Comparison of ENCODE assay signal across 21 cellular contexts in the genomic region with DNA sequence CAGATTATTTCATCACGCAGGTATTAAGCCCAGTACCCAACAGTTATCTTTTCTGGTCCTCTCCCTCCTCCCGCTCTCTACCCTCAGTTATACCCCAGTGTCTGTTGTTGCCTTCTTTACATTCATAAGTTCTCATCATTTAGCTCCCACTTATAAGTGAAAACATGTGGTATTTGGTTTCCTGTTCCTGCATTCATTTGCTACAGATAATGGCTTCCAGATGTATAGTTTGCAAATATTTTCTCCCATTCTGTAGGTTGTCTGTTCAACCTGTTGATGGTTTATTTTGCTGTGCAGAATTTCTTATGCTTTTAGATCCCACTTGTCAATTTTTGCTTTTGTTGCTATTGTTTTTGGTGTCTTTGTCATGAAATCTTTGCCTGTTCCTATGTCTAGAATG.
DNase-seq lines count a peak whose midpoint lies in the region; ATAC-seq and TF ChIP-seq lines count a peak whose summit lies in the region.
"Had no signal": no experiment of that assay in that cellular context is flagged by ENCODE, and none has a peak within 500 bp of the region (broad histone marks: within the 10 kb centered on the region; RNA-seq: fewer than 3 reads in every experiment).

No MANE protein-coding gene starts in this region.

- H3K4me3 ChIP-seq in AG10803 (ENCODE audit: low read length) (no peak overlapping the region), HFF-Myc (replicated peaks; ENCODE audit: low read depth, low read length) (no peak overlapping the region), SK-N-MC (no peak overlapping the region), fibroblast of mammary gland (ENCODE audit: control insufficient read depth, low read depth, low read length) (no peak overlapping the region)
- H3K4me3 ChIP-seq: GM23248, HAP-1 had no signal

- TF ChIP-seq CTCF in AG10803 (conservative IDR thresholded peaks at IDR 0.05; ENCODE audit: low read length) (no peak), HFF-Myc (IDR thresholded peaks at IDR 0.05; ENCODE audit: low read depth, low read length, missing control alignments) (no peak), fibroblast of mammary gland (conservative IDR thresholded peaks at IDR 0.05; ENCODE audit: control insufficient read depth, insufficient read depth, low read depth, low read length) (no peak)

- ATAC-seq in GM18870 (IDR thresholded peaks at IDR 0.05; ENCODE audit: unreplicated experiment), result no peak
- no peak for ATAC-seq in HG03378 (IDR thresholded peaks at IDR 0.05; ENCODE audit: unreplicated experiment)
- ATAC-seq: HepG2 had no signal

- no peaks in the 10 kb centered on the region for H3K9me3 ChIP-seq in SK-N-MC (ENCODE audit: low read depth, low read length)
- H3K9me3 ChIP-seq: BE2C had no signal

- no peaks in the 10 kb centered on the region for H3K36me3 ChIP-seq in SK-N-MC (ENCODE audit: insufficient read depth, low read length)
- H3K36me3 ChIP-seq: BE2C, HAP-1 had no signal

- DNase-seq in AG10803 (ENCODE audit: low read depth), result peak; percentile 10
- DNase-seq in HFF-Myc (ENCODE audit: extremely low read depth, low read depth), result peak; percentile 72
- DNase-seq in SK-N-MC (ENCODE audit: low read depth, low spot score), result peak; percentile 73
- peak; percentile 40 for DNase-seq in fibroblast of mammary gland (ENCODE audit: low read depth)
- no peak for DNase-seq in caudate nucleus (lab: John Stamatoyannopoulos, UW)
- DNase-seq in iPS-NIHi7 (ENCODE audit: extremely low spot score), result no peak
- DNase-seq: 8988T; BE2C; C1 segment of cervical spinal cord; CD4-positive, CD25-positive, alpha-beta regulatory T cell; CD8-positive, alpha-beta memory T cell; COR-L47; DMS 273 treated with DMSO at 0.1 percent for 48 hours; GF-D8; GM23248; HFFc6; KG1 had no signal

- H3K9ac ChIP-seq in SK-N-MC (ENCODE audit: insufficient read length), result no peak overlapping the region
- H3K9ac ChIP-seq: GM23248 had no signal

- H3K27ac ChIP-seq in SK-N-MC (no peak overlapping the region), caudate nucleus (ENCODE audit: low read depth, low read length) (no peak overlapping the region)
- H3K27ac ChIP-seq: GM23248 had no signal

Comparison
In these comparisons a context has a peak if more than half of its experiments do, and no peak if none do; other contexts are left out.
1. DNase-seq: peak in AG10803 (single experiment), HFF-Myc (single experiment), SK-N-MC (single experiment) and fibroblast of mammary gland (single experiment); none in caudate nucleus (0 of 61) and iPS-NIHi7 (single experiment).